ENCODE assay signal across 22 cellular contexts in the genomic region with DNA sequence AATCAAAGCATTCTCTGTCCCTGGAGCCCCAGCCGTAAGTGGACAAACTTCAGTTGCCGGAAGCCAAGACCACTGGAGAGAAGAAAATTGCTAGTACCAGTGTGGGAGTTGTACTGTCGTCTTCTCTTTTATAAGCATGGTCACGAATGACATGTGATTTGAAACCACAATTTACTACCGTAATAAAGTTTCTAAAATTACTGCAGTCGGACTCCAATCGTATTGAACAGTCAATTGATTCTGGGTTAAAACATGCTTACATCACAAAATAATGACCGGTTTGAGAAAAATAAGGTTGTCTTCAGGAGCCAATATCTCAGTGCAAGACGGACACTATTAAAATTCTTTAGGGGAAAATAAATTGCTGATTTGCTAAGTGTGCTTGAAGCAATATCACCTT.
"Had no signal": no experiment of that assay in that cellular context is flagged by ENCODE, and none has a peak within 500 bp of the region (broad histone marks: within the 10 kb centered on the region; RNA-seq: fewer than 3 reads in every experiment).

No MANE protein-coding gene starts in this region.

- H3K9me3 ChIP-seq: adrenal gland, SK-N-SH had no signal

- H3K36me3 ChIP-seq: adrenal gland, WERI-Rb-1 had no signal

- H3K27me3 ChIP-seq: adrenal gland had no signal

- DNase-seq: activated CD4-positive, alpha-beta memory T cell treated with anti-CD3 and anti-CD28 coated beads, Interleukin-2, amount 10 ng/mL, durations not matched to agents 7 days and 5 days; activated CD4-positive, alpha-beta T cell treated with anti-CD3 and anti-CD28 coated beads for 36 hours; activated CD4-positive, alpha-beta T cell treated with anti-CD3 and anti-CD28 coated beads, Interleukin-2, amount 50 U/mL, for 1 hour; activated naive CD4-positive, alpha-beta T cell treated with anti-CD3 and anti-CD28 coated beads, Interleukin-2, amount 50 U/mL, for 16 hours; activated naive CD8-positive, alpha-beta T cell treated with anti-CD3 and anti-CD28 coated beads, Interleukin-2, amount 10 ng/mL, durations not matched to agents 7 days and 5 days; activated T-cell treated with anti-CD3 and anti-CD28 coated beads for 4 hours; activated T-cell treated with anti-CD3 and anti-CD28 coated beads, Interleukin-2, amount 50 U/mL, for 72 hours; adrenal gland; aorta; central memory CD4-positive, alpha-beta T cell; KG1; NCI-H1048; NCI-H146; NCI-H187 treated with DMSO at 0.1 percent for 48 hours; NCI-H2081 treated with DMSO at 0.1 percent for 48 hours; NCI-H446; NCI-H524; RPMI8226; SHP77 treated with DMSO at 0.1 percent for 48 hours; SK-N-SH; T-helper 1 cell; WERI-Rb-1 had no signal

- H3K27ac ChIP-seq: adrenal gland, WERI-Rb-1 had no signal

- H3K4me3 ChIP-seq: adrenal gland had no signal

- H3K4me1 ChIP-seq: adrenal gland had no signal

- ATAC-seq: activated CD4-positive, alpha-beta T cell treated with anti-CD3 and anti-CD28 coated beads for 36 hours; activated T-cell treated with anti-CD3 and anti-CD28 coated beads, Interleukin-2, amount 50 U/mL, for 72 hours had no signal
